ENCODE assay signal across 1 cellular context in the genomic region with DNA sequence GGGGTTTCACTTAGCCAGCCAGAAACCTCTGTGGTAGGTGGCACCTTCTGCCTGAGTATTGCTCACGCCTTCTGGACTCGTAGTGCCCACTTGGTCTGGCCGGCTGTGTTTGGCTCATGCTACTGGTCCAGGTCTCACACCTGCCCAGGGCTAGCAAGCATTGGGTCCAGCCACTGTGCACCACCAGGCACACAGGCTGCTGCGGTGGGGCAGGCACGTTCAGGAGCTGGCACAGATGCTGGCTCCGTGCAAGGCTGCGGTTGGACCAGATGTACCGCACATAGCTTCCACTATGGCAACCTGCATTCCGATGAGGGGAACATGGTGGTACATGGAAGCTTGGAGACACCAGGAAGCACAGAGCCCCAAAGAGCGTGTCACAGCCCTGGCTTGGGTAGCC.
TF ChIP-seq lines count a peak whose summit lies in the region.

No MANE protein-coding gene starts in this region.

TF ChIP-seq in H1, 55 proteins besides CTCF, POLR2A, EP300 and RAD21 (continued from another document):
- TF ChIP-seq, protein P1, sequence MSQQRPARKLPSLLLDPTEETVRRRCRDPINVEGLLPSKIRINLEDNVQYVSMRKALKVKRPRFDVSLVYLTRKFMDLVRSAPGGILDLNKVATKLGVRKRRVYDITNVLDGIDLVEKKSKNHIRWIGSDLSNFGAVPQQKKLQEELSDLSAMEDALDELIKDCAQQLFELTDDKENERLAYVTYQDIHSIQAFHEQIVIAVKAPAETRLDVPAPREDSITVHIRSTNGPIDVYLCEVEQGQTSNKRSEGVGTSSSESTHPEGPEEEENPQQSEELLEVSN (IDR thresholded peaks at IDR 0.05): no peak
- TF ChIP-seq CHD2 (IDR thresholded peaks at IDR 0.05; ENCODE audit: low read length): no peak
- no peak for TF ChIP-seq YY1 (IDR thresholded peaks at IDR 0.05; ENCODE audit: low read depth, low read length)
- TF ChIP-seq KDM5A (IDR thresholded peaks at IDR 0.05; ENCODE audit: low read length): no peak
- TF ChIP-seq RNF2 (IDR thresholded peaks at IDR 0.05; ENCODE audit: borderline replicate concordance, low read depth, low read length, missing control alignments, poor library complexity, severe bottlenecking): no peak
- TF ChIP-seq POU5F1 (IDR thresholded peaks at IDR 0.05; ENCODE audit: low read depth, low read length): no peak
- TF ChIP-seq GABPA (IDR thresholded peaks at IDR 0.05; ENCODE audit: borderline replicate concordance, insufficient read depth, low read length): no peak
- TF ChIP-seq BCL11A (IDR thresholded peaks at IDR 0.05; ENCODE audit: low read depth in 2 of 2, low read length in 2 of 2): no peak
- TF ChIP-seq MAFK (IDR thresholded peaks at IDR 0.05; ENCODE audit: low read depth, low read length): no peak
